In the genomic region with DNA sequence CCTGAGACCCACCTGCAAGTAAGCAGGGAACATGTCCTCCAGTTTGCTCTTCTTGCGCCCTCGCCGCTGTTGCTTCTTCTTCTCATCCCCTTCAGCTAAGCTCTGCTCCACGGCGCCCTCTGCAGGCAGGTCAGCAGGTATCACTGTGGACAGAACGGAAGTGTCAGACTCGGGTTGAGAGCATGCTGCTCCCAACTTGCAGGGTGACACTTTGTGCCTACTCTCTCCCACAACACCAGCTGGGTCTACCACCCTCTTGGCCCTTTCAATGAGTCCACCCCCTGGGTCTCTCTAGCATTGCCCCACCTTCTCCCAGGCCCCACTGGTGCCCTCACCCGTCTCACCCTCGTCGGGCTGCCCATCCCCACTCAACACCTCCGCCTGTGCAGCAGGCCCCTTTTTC, we compare ENCODE assay signal across 1 cellular context.
TF ChIP-seq lines count a peak whose summit lies in the region.

No MANE protein-coding gene starts in this region.

TF ChIP-seq in GM23338, 12 proteins besides CTCF, POLR2A, EP300 and RAD21:
- TF ChIP-seq, protein P1, sequence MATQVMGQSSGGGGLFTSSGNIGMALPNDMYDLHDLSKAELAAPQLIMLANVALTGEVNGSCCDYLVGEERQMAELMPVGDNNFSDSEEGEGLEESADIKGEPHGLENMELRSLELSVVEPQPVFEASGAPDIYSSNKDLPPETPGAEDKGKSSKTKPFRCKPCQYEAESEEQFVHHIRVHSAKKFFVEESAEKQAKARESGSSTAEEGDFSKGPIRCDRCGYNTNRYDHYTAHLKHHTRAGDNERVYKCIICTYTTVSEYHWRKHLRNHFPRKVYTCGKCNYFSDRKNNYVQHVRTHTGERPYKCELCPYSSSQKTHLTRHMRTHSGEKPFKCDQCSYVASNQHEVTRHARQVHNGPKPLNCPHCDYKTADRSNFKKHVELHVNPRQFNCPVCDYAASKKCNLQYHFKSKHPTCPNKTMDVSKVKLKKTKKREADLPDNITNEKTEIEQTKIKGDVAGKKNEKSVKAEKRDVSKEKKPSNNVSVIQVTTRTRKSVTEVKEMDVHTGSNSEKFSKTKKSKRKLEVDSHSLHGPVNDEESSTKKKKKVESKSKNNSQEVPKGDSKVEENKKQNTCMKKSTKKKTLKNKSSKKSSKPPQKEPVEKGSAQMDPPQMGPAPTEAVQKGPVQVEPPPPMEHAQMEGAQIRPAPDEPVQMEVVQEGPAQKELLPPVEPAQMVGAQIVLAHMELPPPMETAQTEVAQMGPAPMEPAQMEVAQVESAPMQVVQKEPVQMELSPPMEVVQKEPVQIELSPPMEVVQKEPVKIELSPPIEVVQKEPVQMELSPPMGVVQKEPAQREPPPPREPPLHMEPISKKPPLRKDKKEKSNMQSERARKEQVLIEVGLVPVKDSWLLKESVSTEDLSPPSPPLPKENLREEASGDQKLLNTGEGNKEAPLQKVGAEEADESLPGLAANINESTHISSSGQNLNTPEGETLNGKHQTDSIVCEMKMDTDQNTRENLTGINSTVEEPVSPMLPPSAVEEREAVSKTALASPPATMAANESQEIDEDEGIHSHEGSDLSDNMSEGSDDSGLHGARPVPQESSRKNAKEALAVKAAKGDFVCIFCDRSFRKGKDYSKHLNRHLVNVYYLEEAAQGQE (IDR thresholded peaks at IDR 0.05; ENCODE audit: unreplicated experiment), result no peak
- TF ChIP-seq ZNF114 (CRISPR knock-in tag; IDR thresholded peaks at IDR 0.05) (no peak), JUNB (IDR thresholded peaks at IDR 0.05; ENCODE audit: unreplicated experiment) (no peak), EZH2 (IDR thresholded peaks at IDR 0.05; ENCODE audit: low read depth, unreplicated experiment) (no peak), POLR2AphosphoS5 (IDR thresholded peaks at IDR 0.05; ENCODE audit: low read depth) (no peak), EZH2phosphoT487 (IDR thresholded peaks at IDR 0.05; ENCODE audit: unreplicated experiment) (no peak), CREB1 (CRISPR knock-in tag; IDR thresholded peaks at IDR 0.05; ENCODE audit: low read depth) (no peak), STAT1 (IDR thresholded peaks at IDR 0.05; ENCODE audit: unreplicated experiment) (no peak), ZNF331 (CRISPR knock-in tag; IDR thresholded peaks at IDR 0.05; ENCODE audit: low read depth) (no peak), NANOG (IDR thresholded peaks at IDR 0.05; ENCODE audit: borderline replicate concordance) (no peak)
- TF ChIP-seq, protein P2, sequence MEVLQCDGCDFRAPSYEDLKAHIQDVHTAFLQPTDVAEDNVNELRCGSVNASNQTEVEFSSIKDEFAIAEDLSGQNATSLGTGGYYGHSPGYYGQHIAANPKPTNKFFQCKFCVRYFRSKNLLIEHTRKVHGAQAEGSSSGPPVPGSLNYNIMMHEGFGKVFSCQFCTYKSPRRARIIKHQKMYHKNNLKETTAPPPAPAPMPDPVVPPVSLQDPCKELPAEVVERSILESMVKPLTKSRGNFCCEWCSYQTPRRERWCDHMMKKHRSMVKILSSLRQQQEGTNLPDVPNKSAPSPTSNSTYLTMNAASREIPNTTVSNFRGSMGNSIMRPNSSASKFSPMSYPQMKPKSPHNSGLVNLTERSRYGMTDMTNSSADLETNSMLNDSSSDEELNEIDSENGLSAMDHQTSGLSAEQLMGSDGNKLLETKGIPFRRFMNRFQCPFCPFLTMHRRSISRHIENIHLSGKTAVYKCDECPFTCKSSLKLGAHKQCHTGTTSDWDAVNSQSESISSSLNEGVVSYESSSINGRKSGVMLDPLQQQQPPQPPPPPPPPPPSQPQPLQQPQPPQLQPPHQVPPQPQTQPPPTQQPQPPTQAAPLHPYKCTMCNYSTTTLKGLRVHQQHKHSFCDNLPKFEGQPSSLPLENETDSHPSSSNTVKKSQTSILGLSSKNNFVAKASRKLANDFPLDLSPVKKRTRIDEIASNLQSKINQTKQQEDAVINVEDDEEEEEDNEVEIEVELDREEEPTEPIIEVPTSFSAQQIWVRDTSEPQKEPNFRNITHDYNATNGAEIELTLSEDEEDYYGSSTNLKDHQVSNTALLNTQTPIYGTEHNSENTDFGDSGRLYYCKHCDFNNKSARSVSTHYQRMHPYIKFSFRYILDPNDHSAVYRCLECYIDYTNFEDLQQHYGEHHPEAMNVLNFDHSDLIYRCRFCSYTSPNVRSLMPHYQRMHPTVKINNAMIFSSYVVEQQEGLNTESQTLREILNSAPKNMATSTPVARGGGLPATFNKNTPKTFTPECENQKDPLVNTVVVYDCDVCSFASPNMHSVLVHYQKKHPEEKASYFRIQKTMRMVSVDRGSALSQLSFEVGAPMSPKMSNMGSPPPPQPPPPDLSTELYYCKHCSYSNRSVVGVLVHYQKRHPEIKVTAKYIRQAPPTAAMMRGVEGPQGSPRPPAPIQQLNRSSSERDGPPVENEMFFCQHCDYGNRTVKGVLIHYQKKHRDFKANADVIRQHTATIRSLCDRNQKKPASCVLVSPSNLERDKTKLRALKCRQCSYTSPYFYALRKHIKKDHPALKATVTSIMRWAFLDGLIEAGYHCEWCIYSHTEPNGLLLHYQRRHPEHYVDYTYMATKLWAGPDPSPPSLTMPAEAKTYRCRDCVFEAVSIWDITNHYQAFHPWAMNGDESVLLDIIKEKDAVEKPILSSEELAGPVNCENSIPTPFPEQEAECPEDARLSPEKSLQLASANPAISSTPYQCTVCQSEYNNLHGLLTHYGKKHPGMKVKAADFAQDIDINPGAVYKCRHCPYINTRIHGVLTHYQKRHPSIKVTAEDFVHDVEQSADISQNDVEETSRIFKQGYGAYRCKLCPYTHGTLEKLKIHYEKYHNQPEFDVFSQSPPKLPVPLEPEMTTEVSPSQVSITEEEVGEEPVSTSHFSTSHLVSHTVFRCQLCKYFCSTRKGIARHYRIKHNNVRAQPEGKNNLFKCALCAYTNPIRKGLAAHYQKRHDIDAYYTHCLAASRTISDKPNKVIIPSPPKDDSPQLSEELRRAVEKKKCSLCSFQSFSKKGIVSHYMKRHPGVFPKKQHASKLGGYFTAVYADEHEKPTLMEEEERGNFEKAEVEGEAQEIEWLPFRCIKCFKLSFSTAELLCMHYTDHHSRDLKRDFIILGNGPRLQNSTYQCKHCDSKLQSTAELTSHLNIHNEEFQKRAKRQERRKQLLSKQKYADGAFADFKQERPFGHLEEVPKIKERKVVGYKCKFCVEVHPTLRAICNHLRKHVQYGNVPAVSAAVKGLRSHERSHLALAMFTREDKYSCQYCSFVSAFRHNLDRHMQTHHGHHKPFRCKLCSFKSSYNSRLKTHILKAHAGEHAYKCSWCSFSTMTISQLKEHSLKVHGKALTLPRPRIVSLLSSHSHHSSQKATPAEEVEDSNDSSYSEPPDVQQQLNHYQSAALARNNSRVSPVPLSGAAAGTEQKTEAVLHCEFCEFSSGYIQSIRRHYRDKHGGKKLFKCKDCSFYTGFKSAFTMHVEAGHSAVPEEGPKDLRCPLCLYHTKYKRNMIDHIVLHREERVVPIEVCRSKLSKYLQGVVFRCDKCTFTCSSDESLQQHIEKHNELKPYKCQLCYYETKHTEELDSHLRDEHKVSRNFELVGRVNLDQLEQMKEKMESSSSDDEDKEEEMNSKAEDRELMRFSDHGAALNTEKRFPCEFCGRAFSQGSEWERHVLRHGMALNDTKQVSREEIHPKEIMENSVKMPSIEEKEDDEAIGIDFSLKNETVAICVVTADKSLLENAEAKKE (CRISPR knock-in tag; IDR thresholded peaks at IDR 0.05), result no peak
- TF ChIP-seq, protein P3, sequence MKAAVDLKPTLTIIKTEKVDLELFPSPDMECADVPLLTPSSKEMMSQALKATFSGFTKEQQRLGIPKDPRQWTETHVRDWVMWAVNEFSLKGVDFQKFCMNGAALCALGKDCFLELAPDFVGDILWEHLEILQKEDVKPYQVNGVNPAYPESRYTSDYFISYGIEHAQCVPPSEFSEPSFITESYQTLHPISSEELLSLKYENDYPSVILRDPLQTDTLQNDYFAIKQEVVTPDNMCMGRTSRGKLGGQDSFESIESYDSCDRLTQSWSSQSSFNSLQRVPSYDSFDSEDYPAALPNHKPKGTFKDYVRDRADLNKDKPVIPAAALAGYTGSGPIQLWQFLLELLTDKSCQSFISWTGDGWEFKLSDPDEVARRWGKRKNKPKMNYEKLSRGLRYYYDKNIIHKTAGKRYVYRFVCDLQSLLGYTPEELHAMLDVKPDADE (IDR thresholded peaks at IDR 0.05), result no peak
